In the genomic region with DNA sequence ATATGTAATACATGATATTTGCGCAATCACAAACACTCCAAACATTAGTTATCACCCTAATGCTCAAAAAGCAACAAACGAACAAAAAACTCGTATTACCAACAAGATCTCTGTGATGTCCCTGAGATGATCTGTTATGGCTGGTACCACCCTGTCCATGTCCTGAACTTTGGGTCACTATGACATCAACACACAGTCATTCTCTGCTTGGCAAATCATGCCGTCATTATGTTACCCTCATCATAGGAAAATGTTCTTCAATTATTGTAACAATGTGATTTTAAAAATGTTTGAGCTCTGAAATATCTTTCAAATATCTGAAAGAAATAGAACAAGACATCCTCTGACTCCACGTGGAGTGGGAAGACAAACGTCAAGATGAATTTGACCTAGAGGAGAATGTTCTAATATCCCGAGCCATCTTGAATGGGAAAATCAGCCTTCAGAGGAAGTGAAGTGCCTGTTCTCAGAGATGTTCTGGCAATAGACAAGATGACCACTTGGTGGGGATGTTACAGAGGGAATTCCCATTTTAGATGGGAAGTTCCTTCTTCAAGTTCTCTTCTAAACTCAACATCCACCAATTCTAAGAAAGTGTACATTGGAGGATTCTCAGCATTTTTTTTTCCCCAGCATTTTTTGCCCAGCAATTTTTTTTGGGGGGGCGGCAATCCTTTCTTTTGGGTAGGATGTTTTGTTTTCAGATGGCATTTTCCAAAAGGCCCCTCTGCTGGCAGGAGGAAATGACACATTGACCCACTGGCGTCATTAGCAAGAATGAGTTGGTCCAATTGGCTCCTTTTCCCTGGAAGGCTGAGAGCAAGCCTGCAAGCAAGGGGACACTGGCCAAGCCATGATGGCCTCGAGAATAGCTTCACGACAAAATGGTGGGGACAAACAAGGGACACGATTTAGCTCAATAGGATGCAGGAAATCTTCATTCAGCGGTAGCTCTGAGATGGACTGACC, we compare ENCODE assay signal across 9 cellular contexts. TPM values are rescaled to one million over a fixed set of nuclear protein-coding genes. Genes with fewer than 3 reads are reported as not detected.
A peak's percentile ranks its signal among the peaks of the same experiment; 100 is the strongest.
DNase-seq lines count a peak whose midpoint lies in the region; ATAC-seq, FAIRE-seq and TF ChIP-seq lines count a peak whose summit lies in the region.
"Had no signal": no experiment of that assay in that cellular context is flagged by ENCODE, and none has a peak within 500 bp of the region (broad histone marks: within the 10 kb centered on the region; RNA-seq: fewer than 3 reads in every experiment).

No MANE protein-coding gene starts in this region.

- H3K4me1 ChIP-seq in HepG2 (ENCODE audit: insufficient read depth, low read length), result peaks cover 39% of the 10 kb centered on the region
- no peaks in the 10 kb centered on the region for H3K4me1 ChIP-seq in thyroid gland

- no peaks in the 10 kb centered on the region for H4K20me1 ChIP-seq in HepG2 (ENCODE audit: insufficient read depth, low read length)

- no peak overlapping the region for H3K4me2 ChIP-seq in HepG2 (ENCODE audit: low read depth, low read length)

- H3K36me3 ChIP-seq in HepG2 (replicated peaks in 1 of 2; ENCODE audit: control insufficient read depth in 1 of 2, insufficient read depth in 2 of 2, low read length in 2 of 2) (no peaks in the 10 kb centered on the region), thyroid gland (no peaks in the 10 kb centered on the region)

- BruUV-seq in HepG2 (replicated peaks; lab: Mats Ljungman, UMichigan), result no TSS peak

- POLR2A ChIA-PET in HepG2 (lab: Yijun Ruan, JAX), result interaction anchor here (1.2 kb wide), 1 partner anchor 199 kb away, joined by 4 read pairs; no protein-coding TSS in a partner anchor

- peak; percentile 70 for DNase-seq in EH (ENCODE audit: low read depth)
- DNase-seq in HepG2 (ENCODE audit: low spot score), result peak; percentile 71
- DNase-seq in thyroid gland, result no peak

- intact Hi-C loops in HepG2 (cut with micrococcal nuclease; ENCODE audit: unreplicated experiment), result loop anchor here (1.0 kb wide), 3 partner anchors 91 to 199 kb away; a partner anchor contains a TSS
- intact Hi-C loops in thyroid gland (cut with DNase I), result no loop called here

- H3K4me3 ChIP-seq in WI38 (ENCODE audit: low read depth, low read length) (no peak overlapping the region), HepG2 (replicated peaks in 1 of 3; ENCODE audit: insufficient read depth in 1 of 3, low read depth in 2 of 3, low read length in 3 of 3) (no peak overlapping the region), thyroid gland (replicated peaks in 1 of 3) (no peak overlapping the region)

- in situ Hi-C loops in HepG2 (cut with HindIII; ENCODE audit: extremely low pct_ligation_motif_present, low pct_unique_long_range_greater_than_20kb), result loop anchor here (5.0 kb wide), 1 partner anchor 196 kb away; no protein-coding TSS in a partner anchor

- 45% methylated on average over 13 of the region's 13 CpGs for WGBS in HepG2 (ENCODE audit: low lambda C conversion rate)
- WGBS in thyroid gland, 2 donors, result 63 to 65% methylated on average over 13 of the region's 13 CpGs

- H3K79me2 ChIP-seq in HepG2 (ENCODE audit: insufficient read depth, low read length), result peaks cover 13% of the 10 kb centered on the region

- no peak overlapping the region for H3K9ac ChIP-seq in HepG2 (ENCODE audit: insufficient read depth, low read depth, low read length)

- peak; percentile 86 for FAIRE-seq in HepG2 (lab: Jason Lieb, UNC)

- TF ChIP-seq EP300 in HepG2 (IDR thresholded peaks at IDR 0.05; ENCODE audit: low read depth in 2 of 2, low read length in 2 of 2) (no peak), HepG2 (CRISPR knock-in tag; IDR thresholded peaks at IDR 0.05; ENCODE audit: borderline replicate concordance) (no peak)

- TF ChIP-seq RAD21 in HepG2 (CRISPR knock-in tag; IDR thresholded peaks at IDR 0.05), result peak; percentile 81

- H2AFZ ChIP-seq in HepG2 (ENCODE audit: low read length), result no peak overlapping the region

- ATAC-seq in HepG2, result peak; percentile 14; the same call in 1 of the 3 replicates
- no peak for ATAC-seq in HG03039 (IDR thresholded peaks at IDR 0.05; ENCODE audit: unreplicated experiment)
- no peak for ATAC-seq in GM21423 (IDR thresholded peaks at IDR 0.05; ENCODE audit: unreplicated experiment)
- ATAC-seq in GM18511 (IDR thresholded peaks at IDR 0.05; ENCODE audit: unreplicated experiment), result no peak
- ATAC-seq: naive thymus-derived CD8-positive, alpha-beta T cell had no signal

- no peak for TF ChIP-seq POLR2A in HepG2 (IDR thresholded peaks at IDR 0.05; ENCODE audit: insufficient read depth in 1 of 2, low read depth in 2 of 2, low read length in 2 of 2)
- TF ChIP-seq POLR2A in thyroid gland (IDR thresholded peaks at IDR 0.05), result no peak

- H3K27me3 ChIP-seq in HepG2 (ENCODE audit: control insufficient read depth in 1 of 2, insufficient read depth in 2 of 2, low read length in 2 of 2) (no peaks in the 10 kb centered on the region; a peak in 1 of 5 replicates), thyroid gland (no peaks in the 10 kb centered on the region)

- TF ChIP-seq CTCF in LNCAP (IDR thresholded peaks at IDR 0.05), result peak; percentile 71
- peak; percentile 63 for TF ChIP-seq CTCF in WI38 (IDR thresholded peaks at IDR 0.05; ENCODE audit: low read depth, low read length)
- TF ChIP-seq CTCF in HepG2 (CRISPR knock-in tag; IDR thresholded peaks at IDR 0.05), result peak; percentile 88
- TF ChIP-seq CTCF in thyroid gland (IDR thresholded peaks at IDR 0.05), result peak in 2 of 6 experiments; percentile 8 to 10

- no peak overlapping the region for H3K27ac ChIP-seq in HepG2 (ENCODE audit: extremely low read length, insufficient read depth, low read length)
- no peak overlapping the region for H3K27ac ChIP-seq in thyroid gland

- H3K9me3 ChIP-seq in HepG2 (ENCODE audit: low read length), result no peaks in the 10 kb centered on the region
- no peaks in the 10 kb centered on the region for H3K9me3 ChIP-seq in thyroid gland

- CTCF ChIA-PET in HepG2 (lab: Yijun Ruan, JAX; ENCODE audit: low intra/inter-chr PET ratio, low total read pairs), result interaction anchor here (1.4 to 4.8 kb wide), 2 partner anchors 30 to 198 kb away, joined by 10 to 51 read pairs; no protein-coding TSS in a partner anchor

TF ChIP-seq in HepG2, 621 proteins besides CTCF, POLR2A, EP300 and RAD21 (continues in another document):
- TF ChIP-seq REPIN1 (CRISPR knock-in tag; IDR thresholded peaks at IDR 0.05; ENCODE audit: borderline replicate concordance, low read depth), result no peak
- TF ChIP-seq EED (CRISPR knock-in tag; IDR thresholded peaks at IDR 0.05), result no peak
- no peak for TF ChIP-seq ZNF670 (CRISPR knock-in tag; IDR thresholded peaks at IDR 0.05; ENCODE audit: borderline replicate concordance)
- no peak for TF ChIP-seq ZNF530 (CRISPR knock-in tag; IDR thresholded peaks at IDR 0.05; ENCODE audit: low read depth)

RNA-seq across cellular contexts. Expression of a gene that starts 3.7 kb away (rescaled TPM):
- total RNA-seq in HepG2 (2016; rRNA removed; fragmentation: Illumina TruSeq; extraction: Trizol) (20.4 and 26.3 TPM in 2 replicates), thyroid gland (not detected)
- 8.1 and 10.8 TPM in 2 replicates for total RNA-seq in HepG2 (2016; cell fraction: cytosol; rRNA removed; fragmentation: Illumina TruSeq; extraction: Trizol; ENCODE audit: low read depth)
- 17.1 and 26.5 TPM in 2 replicates for total RNA-seq in HepG2 (2016; cell fraction: insoluble cytoplasmic fraction; rRNA removed; fragmentation: Illumina TruSeq; extraction: Trizol)
- 14.2 and 15.4 TPM in 2 replicates for total RNA-seq in HepG2 (2016; cell fraction: membrane; rRNA removed; fragmentation: Illumina TruSeq; extraction: Trizol)
- 20.3 and 26.6 TPM in 2 replicates for total RNA-seq in HepG2 (2016; cell fraction: nucleus; rRNA removed; fragmentation: Illumina TruSeq; extraction: Trizol)
- 69.3 and 70.7 TPM in 2 replicates for polyA plus RNA-seq in HepG2 (2011; rRNA removed)
- polyA plus RNA-seq in HepG2 (2011; cell fraction: cytosol; rRNA removed), result 63.0 and 86.7 TPM in 2 replicates
- 25.9 and 29.8 TPM in 2 replicates for polyA plus RNA-seq in HepG2 (2011; cell fraction: nucleus; rRNA removed)
- polyA plus RNA-seq in HepG2 (2012), result 99.3 and 106 TPM in 2 replicates
- polyA plus RNA-seq in HepG2 (2016; cell fraction: cytosol; fragmentation: Illumina TruSeq; extraction: Trizol; ENCODE audit: low read depth), result 10.6 and 11.5 TPM in 2 replicates
- polyA plus RNA-seq in HepG2 (2016; cell fraction: insoluble cytoplasmic fraction; fragmentation: Illumina TruSeq; extraction: Trizol; ENCODE audit: low read depth), result 19.6 and 20.2 TPM in 2 replicates
- polyA plus RNA-seq in HepG2 (2016; cell fraction: membrane; fragmentation: Illumina TruSeq; extraction: Trizol; ENCODE audit: low read depth), result 13.1 and 14.3 TPM in 2 replicates
- polyA plus RNA-seq in HepG2 (2016; cell fraction: nucleus; fragmentation: Illumina TruSeq; extraction: Trizol; ENCODE audit: insufficient read depth, low read depth), result 30.1 and 31.0 TPM in 2 replicates
- polyA minus RNA-seq in HepG2 (2011; rRNA and poly(A)+ RNA removed; ENCODE audit: low replicate concordance), result 150 TPM in 1 of 2 replicates, not detected in the other
- 38.6 and 54.8 TPM in 2 replicates for polyA minus RNA-seq in HepG2 (2011; cell fraction: cytosol; rRNA and poly(A)+ RNA removed)
- 77.4 and 89.1 TPM in 2 replicates for polyA minus RNA-seq in HepG2 (2011; cell fraction: nucleus; rRNA and poly(A)+ RNA removed)
- total RNA-seq: naive thymus-derived CD8-positive, alpha-beta T cell had no signal

RNA-seq across cellular contexts. Expression of a gene that starts 20.1 kb away (rescaled TPM):
- 0.01 and 0.13 TPM in 2 replicates for total RNA-seq in HepG2 (2016; rRNA removed; fragmentation: Illumina TruSeq; extraction: Trizol)
- total RNA-seq in HepG2 (2016; cell fraction: cytosol; rRNA removed; fragmentation: Illumina TruSeq; extraction: Trizol; ENCODE audit: low read depth), result not detected in 2 replicates
- total RNA-seq in HepG2 (2016; cell fraction: insoluble cytoplasmic fraction; rRNA removed; fragmentation: Illumina TruSeq; extraction: Trizol), result 0.09 and 0.39 TPM in 2 replicates
- total RNA-seq in HepG2 (2016; cell fraction: membrane; rRNA removed; fragmentation: Illumina TruSeq; extraction: Trizol), result under 0.01 and 0.09 TPM in 2 replicates
- total RNA-seq in HepG2 (2016; cell fraction: nucleus; rRNA removed; fragmentation: Illumina TruSeq; extraction: Trizol), result 0.03 TPM in 1 of 2 replicates, not detected in the other
- polyA plus RNA-seq in HepG2 (2011; rRNA removed), result 0.01 TPM in 1 of 2 replicates, not detected in the other
- under 0.01 TPM in 1 of 2 replicates, not detected in the other for polyA plus RNA-seq in HepG2 (2011; cell fraction: cytosol; rRNA removed)
- 0.02 TPM in 2 replicates for polyA plus RNA-seq in HepG2 (2011; cell fraction: nucleus; rRNA removed)
- 0.01 TPM in 1 of 2 replicates, not detected in the other for polyA plus RNA-seq in HepG2 (2012)
- not detected in 2 replicates for polyA plus RNA-seq in HepG2 (2016; cell fraction: cytosol; fragmentation: Illumina TruSeq; extraction: Trizol; ENCODE audit: low read depth)
- polyA plus RNA-seq in HepG2 (2016; cell fraction: insoluble cytoplasmic fraction; fragmentation: Illumina TruSeq; extraction: Trizol; ENCODE audit: low read depth), result 0.11 TPM in 2 replicates
- polyA plus RNA-seq in HepG2 (2016; cell fraction: membrane; fragmentation: Illumina TruSeq; extraction: Trizol; ENCODE audit: low read depth), result 0.07 TPM in 1 of 2 replicates, not detected in the other
- polyA plus RNA-seq in HepG2 (2016; cell fraction: nucleus; fragmentation: Illumina TruSeq; extraction: Trizol; ENCODE audit: insufficient read depth, low read depth), result not detected in 2 replicates
- not detected in 2 replicates for polyA minus RNA-seq in HepG2 (2011; rRNA and poly(A)+ RNA removed; ENCODE audit: low replicate concordance)
- not detected in 2 replicates for polyA minus RNA-seq in HepG2 (2011; cell fraction: cytosol; rRNA and poly(A)+ RNA removed)
- not detected in 2 replicates for polyA minus RNA-seq in HepG2 (2011; cell fraction: nucleus; rRNA and poly(A)+ RNA removed)
- 1 to 10 TPM; 4.3 to 8.8 (median 8.0) TPM for total RNA-seq in thyroid gland

Comparison
In these comparisons a context has a peak if more than half of its experiments do, and no peak if none do; other contexts are left out.
1. DNase-seq: peak in EH (single experiment) and HepG2 (single experiment); none in thyroid gland (0 of 2).
2. RNA of a gene that starts 3.7 kb away (total RNA-seq): 8.1 to 26.6 TPM in HepG2; not detected in thyroid gland; every median in the first group is over 4 times any median in the second.